Comparison of ENCODE assay signal across 1 cellular context in genomic region chr10:132586731-132587130, GRCh38.
TF ChIP-seq lines count a peak whose summit lies in the region.

No MANE protein-coding gene starts in this region.

TF ChIP-seq in SK-N-SH, 30 proteins besides CTCF, POLR2A, EP300 and RAD21 (continued from another document):
- TF ChIP-seq USF1 (IDR thresholded peaks at IDR 0.05; ENCODE audit: borderline replicate concordance, low read depth) (no peak), POLR2AphosphoS5 (IDR thresholded peaks at IDR 0.05; ENCODE audit: low read depth, low read length) (no peak), NRF1 (IDR thresholded peaks at IDR 0.05; ENCODE audit: low read depth, low read length) (no peak), TCF12 (IDR thresholded peaks at IDR 0.05) (no peak), YY1 (IDR thresholded peaks at IDR 0.05; ENCODE audit: low read depth) (no peak), FOSL2 (IDR thresholded peaks at IDR 0.05; ENCODE audit: borderline replicate concordance, low read depth) (no peak), JUND (IDR thresholded peaks at IDR 0.05) (no peak), IRF3 (IDR thresholded peaks at IDR 0.05; ENCODE audit: low read depth, low read length) (no peak), USF2 (IDR thresholded peaks at IDR 0.05; ENCODE audit: borderline replicate concordance, low read depth, low read length) (no peak), REST (IDR thresholded peaks at IDR 0.05; ENCODE audit: low read depth, low read length) (no peak), TAF1 (IDR thresholded peaks at IDR 0.05; ENCODE audit: borderline replicate concordance, low read depth, low read length) (no peak), MEF2A (IDR thresholded peaks at IDR 0.05; ENCODE audit: borderline replicate concordance, low read depth) (no peak)
